ENCODE assay signal across 17 cellular contexts in the genomic region with DNA sequence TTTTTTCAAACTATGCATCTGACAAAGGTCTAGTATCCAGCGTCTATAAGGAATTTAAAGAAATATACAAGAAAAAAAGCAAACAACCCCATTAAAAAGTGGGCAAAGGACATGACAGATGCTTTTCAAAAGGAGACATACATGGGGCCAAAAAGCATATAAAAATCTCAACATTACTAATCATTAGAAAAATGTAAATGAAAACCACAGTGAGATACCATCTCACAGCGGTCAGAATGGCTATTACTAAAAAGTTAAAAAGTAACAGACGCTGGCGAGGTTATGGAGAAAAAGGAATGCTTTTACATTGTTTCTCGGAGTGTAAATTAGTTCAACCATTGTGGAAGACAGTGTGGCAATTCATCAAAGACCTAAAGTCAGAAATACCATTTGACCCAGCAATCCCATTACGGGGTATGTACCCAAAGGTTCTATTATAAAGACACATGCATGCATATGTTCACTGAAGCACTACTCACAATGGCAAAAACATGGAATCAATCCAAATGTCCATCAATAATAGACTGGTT.
A peak's percentile ranks its signal among the peaks of the same experiment; 100 is the strongest.
DNase-seq lines count a peak whose midpoint lies in the region; ATAC-seq and TF ChIP-seq lines count a peak whose summit lies in the region.
"Had no signal": no experiment of that assay in that cellular context is flagged by ENCODE, and none has a peak within 500 bp of the region (broad histone marks: within the 10 kb centered on the region; RNA-seq: fewer than 3 reads in every experiment).

No MANE protein-coding gene starts in this region.

- no peaks in the 10 kb centered on the region for H3K79me2 ChIP-seq in PC-3 (ENCODE audit: low read length)

- H2AFZ ChIP-seq in PC-3 (ENCODE audit: low read length), result no peak overlapping the region
- H2AFZ ChIP-seq: GM23338 had no signal

- H4K20me1 ChIP-seq in PC-3 (ENCODE audit: low read length), result no peaks in the 10 kb centered on the region

- CTCF ChIA-PET in PC-3 (lab: Charles Lee), result no interaction called here
- CTCF ChIA-PET in CD4-positive, alpha-beta T cell (lab: Charles Lee), result no interaction called here

- H3K4me1 Mint-ChIP-seq in CD4-positive, alpha-beta T cell (ENCODE audit: low read depth), result no peaks in the 10 kb centered on the region

- peak overlapping the region; percentile 3; the same call in 1 of the 2 replicates for H3K4me2 ChIP-seq in PC-3 (ENCODE audit: low read length)
- H3K4me2 ChIP-seq: GM23338 had no signal

- H3K9ac ChIP-seq in PC-3 (ENCODE audit: low read length), result no peak overlapping the region

- no peak for TF ChIP-seq CTCF in PC-3 (conservative IDR thresholded peaks at IDR 0.05; ENCODE audit: low read depth, low read length)
- no peak for TF ChIP-seq CTCF in CD4-positive, alpha-beta T cell (IDR thresholded peaks at IDR 0.05)

- DNase-seq in PC-3, result peak; percentile 48
- DNase-seq in glomerular visceral epithelial cell (ENCODE audit: extremely low spot score), result peak; percentile 71
- peak; percentile 11 for DNase-seq in left kidney (ENCODE audit: low read depth, low spot score)
- DNase-seq in left colon, result no peak
- DNase-seq in CD4-positive, alpha-beta T cell, result no peak
- DNase-seq: C1 segment of cervical spinal cord; Caco-2; CD8-positive, alpha-beta T cell; DMS 273 treated with DMSO at 0.1 percent for 48 hours; DMS79; EL; GDM1; H9 had no signal

- no peak overlapping the region for H3K4me3 Mint-ChIP-seq in CD4-positive, alpha-beta T cell
- H3K4me3 Mint-ChIP-seq: CD8-positive, alpha-beta T cell; GM23338; H9 had no signal

- H3K4me3 ChIP-seq in PC-3 (ENCODE audit: low read length), result no peak overlapping the region
- H3K4me3 ChIP-seq: GM12878, GM23338 had no signal

- ATAC-seq in PC-3 (no peak), left colon (no peak), GM19452 (IDR thresholded peaks at IDR 0.05; ENCODE audit: unreplicated experiment) (no peak)
- no peak for ATAC-seq in CD4-positive, alpha-beta T cell (ENCODE audit: poor library complexity)
- ATAC-seq: CD8-positive, alpha-beta T cell; GM12878; GM23338; HCT116 had no signal

- no peaks in the 10 kb centered on the region for H3K9me2 ChIP-seq in PC-3 (replicated peaks; ENCODE audit: low read length)

- no peaks in the 10 kb centered on the region for H3K27me3 Mint-ChIP-seq in CD4-positive, alpha-beta T cell

- H3K27me3 ChIP-seq in PC-3 (ENCODE audit: low read length), result no peaks in the 10 kb centered on the region
- H3K27me3 ChIP-seq in CD4-positive, alpha-beta T cell (ENCODE audit: control insufficient read depth, insufficient read depth, low read length), result no peaks in the 10 kb centered on the region

- no peaks in the 10 kb centered on the region for H3F3A ChIP-seq in PC-3 (ENCODE audit: low read length, unreplicated experiment)

- H3K4me1 ChIP-seq in PC-3 (ENCODE audit: insufficient read depth, low read length), result no peaks in the 10 kb centered on the region
- H3K4me1 ChIP-seq: Caco-2 had no signal

- H3K9me3 Mint-ChIP-seq in CD4-positive, alpha-beta T cell, result peaks cover 14% of the 10 kb centered on the region
- H3K9me3 Mint-ChIP-seq: GM23338, H9 had no signal

- POLR2A ChIA-PET in PC-3 (lab: Charles Lee; ENCODE audit: unreplicated experiment), result no interaction called here
- POLR2A ChIA-PET in CD4-positive, alpha-beta T cell (lab: Charles Lee), result no interaction called here

- no peaks in the 10 kb centered on the region for H3K36me3 Mint-ChIP-seq in CD4-positive, alpha-beta T cell (ENCODE audit: low read depth)
- H3K36me3 Mint-ChIP-seq: CD8-positive, alpha-beta T cell had no signal

- H3K27ac ChIP-seq in PC-3 (ENCODE audit: low read length), result peak overlapping the region; percentile 9; the same call in 1 of the 2 replicates
- no peak overlapping the region for H3K27ac ChIP-seq in CD4-positive, alpha-beta T cell (ENCODE audit: low read depth, low read length)

- H3K27ac Mint-ChIP-seq in CD4-positive, alpha-beta T cell, result no peak overlapping the region
- H3K27ac Mint-ChIP-seq: CD8-positive, alpha-beta T cell; GM23338; H9 had no signal

- H3K9me3 ChIP-seq in PC-3 (ENCODE audit: low read length), result no peaks in the 10 kb centered on the region
- H3K9me3 ChIP-seq in CD4-positive, alpha-beta T cell (ENCODE audit: control insufficient read depth, low read length), result no peaks in the 10 kb centered on the region
- H3K9me3 ChIP-seq: Caco-2 had no signal

- intact Hi-C loops in PC-3 (cut with micrococcal nuclease), result no loop called here
- intact Hi-C loops in left colon (cut with DNase I, micrococcal nuclease), result no loop called here
- intact Hi-C loops in CD4-positive, alpha-beta T cell (cut with DNase I, micrococcal nuclease), result no loop called here

- BruUV-seq in PC-3 (replicated peaks; lab: Mats Ljungman, UMichigan), result no TSS peak

- no peaks in the 10 kb centered on the region for H3K36me3 ChIP-seq in PC-3 (ENCODE audit: low read depth, low read length)

Comparison
In these comparisons a context has a peak if more than half of its experiments do, and no peak if none do; other contexts are left out.
1. DNase-seq: peak in PC-3 (single experiment), glomerular visceral epithelial cell (single experiment) and left kidney (single experiment); none in left colon (0 of 2) and CD4-positive, alpha-beta T cell (0 of 10).